Comparison of ENCODE assay signal across 10 cellular contexts in genomic region chr1:16122916-16123315, GRCh38. TPM values are rescaled to one million over a fixed set of nuclear protein-coding genes. Genes with fewer than 3 reads are reported as not detected.
DNase-seq lines count a peak whose midpoint lies in the region; ATAC-seq, FAIRE-seq and TF ChIP-seq lines count a peak whose summit lies in the region.
"Had no signal": no experiment of that assay in that cellular context is flagged by ENCODE, and none has a peak within 500 bp of the region (broad histone marks: within the 10 kb centered on the region; RNA-seq: fewer than 3 reads in every experiment).

No MANE protein-coding gene starts in this region.

- H3K4me3 ChIP-seq in Panc1 (ENCODE audit: low read depth in 2 of 2, low read length in 2 of 2): no peak overlapping the region
- H3K4me3 ChIP-seq: SJSA1 had no signal

- no peaks in the 10 kb centered on the region for H3K9me3 ChIP-seq in Panc1 (ENCODE audit: control insufficient read depth, insufficient read depth, low read depth, low read length)
- H3K9me3 ChIP-seq: neutrophil, SJSA1 had no signal

- peaks cover 16% of the 10 kb centered on the region for H3K36me3 ChIP-seq in Panc1 (ENCODE audit: control insufficient read depth, insufficient read depth, low read length)
- H3K36me3 ChIP-seq: neutrophil had no signal

- DNase-seq in GM18507 (ENCODE audit: extremely low spot score, insufficient read length, low read depth) (peak; percentile 38), Panc1 (ENCODE audit: low read depth, low spot score) (no peak), urothelium cell line (ENCODE audit: low spot score) (no peak), COR-L47 (lab: John Stamatoyannopoulos, UW) (no peak), medulla oblongata (ENCODE audit: extremely low spot score) (no peak)
- peak; percentile 28 to 58 for DNase-seq in central memory CD8-positive, alpha-beta T cell (ENCODE audit: low spot score in 2 of 2)
- DNase-seq in stimulated activated CD4-positive, alpha-beta T cell treated with anti-CD3 and anti-CD28 coated beads, Interleukin-15, amount 100 ng/mL, for 48 hours (ENCODE audit: low read depth in 2 of 2): peak; percentile 41 to 44

- peak overlapping the region; percentile 83 for H3K27ac ChIP-seq in Panc1 (ENCODE audit: low read length)
- H3K27ac ChIP-seq: neutrophil, SJSA1 had no signal

- H3K27me3 ChIP-seq in Panc1 (ENCODE audit: control insufficient read depth, insufficient read depth, low read length): no peaks in the 10 kb centered on the region
- H3K27me3 ChIP-seq: SJSA1 had no signal

- peak overlapping the region; percentile 74 for H3K4me3 Mint-ChIP-seq in central memory CD8-positive, alpha-beta T cell

- peak; percentile 66 for FAIRE-seq in GM18507 (lab: Jason Lieb, UNC)
- no peak for FAIRE-seq in urothelium cell line (lab: Jason Lieb, UNC)

- peak; percentile 4 for ATAC-seq in Panc1
- peak; percentile 94 for ATAC-seq in central memory CD8-positive, alpha-beta T cell (replicated peaks; ENCODE audit: extremely low read depth, poor library complexity, severe bottlenecking)
- ATAC-seq in HG02840 (IDR thresholded peaks at IDR 0.05; ENCODE audit: low FRiP score, unreplicated experiment): no peak

- H3K4me1 ChIP-seq in Panc1 (ENCODE audit: control insufficient read depth, insufficient read depth, low read length): peaks cover 83% of the 10 kb centered on the region

- peak overlapping the region; percentile 86 for H3K27ac Mint-ChIP-seq in central memory CD8-positive, alpha-beta T cell (ENCODE audit: low read depth)

- peaks cover 30% of the 10 kb centered on the region for H3K4me1 Mint-ChIP-seq in central memory CD8-positive, alpha-beta T cell

- no peaks in the 10 kb centered on the region for H3K27me3 Mint-ChIP-seq in central memory CD8-positive, alpha-beta T cell

- in situ Hi-C loops in Panc1 (cut with HindIII; ENCODE audit: low pct_unique_long_range_greater_than_20kb, low sequenced_read_pairs): no loop called here

- TF ChIP-seq CTCF in Panc1 (IDR thresholded peaks at IDR 0.05): no peak

- no TSS peak for BruUV-seq in Panc1 (replicated peaks; lab: Mats Ljungman, UMichigan)

- no peaks in the 10 kb centered on the region for H3K9me3 Mint-ChIP-seq in central memory CD8-positive, alpha-beta T cell

- CTCF ChIA-PET in Panc1 (lab: Charles Lee): interaction anchor here (0.8 to 2.7 kb wide), 2 partner anchors 40 to 44 kb away, joined by 4 to 11 read pairs; no protein-coding TSS in a partner anchor

- peaks cover 3% of the 10 kb centered on the region for H3K36me3 Mint-ChIP-seq in central memory CD8-positive, alpha-beta T cell (ENCODE audit: insufficient read depth)

- POLR2A ChIA-PET in Panc1 (lab: Charles Lee): no interaction called here

- intact Hi-C loops in Panc1 (cut with micrococcal nuclease; ENCODE audit: unreplicated experiment): loop anchor here (2.0 to 10.0 kb wide), 2 partner anchors 40 to 62 kb away; no protein-coding TSS in a partner anchor

RNA-seq across cellular contexts. Expression of gene EPHA2, which starts 33.0 kb away (rescaled TPM):
- 263 TPM for total RNA-seq in Panc1 (2021; ENCODE audit: unreplicated experiment)
- 254 TPM for polyA plus RNA-seq in Panc1 (2012; ENCODE audit: insufficient read length)

RNA-seq across cellular contexts. Expression of gene FAM131C, which starts 49.5 kb away (rescaled TPM):
- 3.4 TPM for total RNA-seq in Panc1 (2021; ENCODE audit: unreplicated experiment)
- polyA plus RNA-seq in Panc1 (2012; ENCODE audit: insufficient read length): 6.9 TPM

Comparison
In these comparisons a context has a peak if more than half of its experiments do, and no peak if none do; other contexts are left out.
1. DNase-seq: peak in GM18507 (single experiment), central memory CD8-positive, alpha-beta T cell (2 of 2) and stimulated activated CD4-positive, alpha-beta T cell treated with anti-CD3 and anti-CD28 coated beads, Interleukin-15, amount 100 ng/mL, for 48 hours (2 of 2); none in Panc1 (single experiment), urothelium cell line (single experiment), COR-L47 (single experiment) and medulla oblongata (single experiment).